ENCODE assay signal across 21 cellular contexts in genomic region chr18:32244863-32245262, GRCh38. TPM values are rescaled to one million over a fixed set of nuclear protein-coding genes. Genes with fewer than 3 reads are reported as not detected.
DNase-seq lines count a peak whose midpoint lies in the region; ATAC-seq and TF ChIP-seq lines count a peak whose summit lies in the region.
"Had no signal": no experiment of that assay in that cellular context is flagged by ENCODE, and none has a peak within 500 bp of the region (broad histone marks: within the 10 kb centered on the region; RNA-seq: fewer than 3 reads in every experiment).

No MANE protein-coding gene starts in this region.

- ATAC-seq in SK-N-SH treated with all-trans-retinoic acid at 6 μM for 48 hours: no peak
- no peak for ATAC-seq in sciatic nerve
- ATAC-seq in HG03439 (IDR thresholded peaks at IDR 0.05; ENCODE audit: unreplicated experiment): no peak
- ATAC-seq: CD8-positive, alpha-beta T cell had no signal

- H3K4me3 ChIP-seq in spleen: no peak overlapping the region
- H3K4me3 ChIP-seq: BLaER1, HAP-1 had no signal

- no peaks in the 10 kb centered on the region for H3K27me3 ChIP-seq in spleen (replicated peaks in 1 of 7)
- H3K27me3 ChIP-seq: BLaER1 had no signal

- TF ChIP-seq CTCF in spleen (IDR thresholded peaks at IDR 0.05 in 8 of 11, conservative IDR thresholded peaks at IDR 0.05 in 3 of 11): no peak

- WGBS in spleen, 5 donors: 75 to 89% (median 84%) methylated on average over 5 of the region's 5 CpGs

- H3K9me3 ChIP-seq in spleen: no peaks in the 10 kb centered on the region
- H3K9me3 ChIP-seq: BLaER1, Caco-2, HAP-1 had no signal

- H3K4me1 ChIP-seq in spleen: no peaks in the 10 kb centered on the region
- H3K4me1 ChIP-seq: BLaER1, Caco-2, HAP-1 had no signal

- no peaks in the 10 kb centered on the region for H3K36me3 ChIP-seq in spleen
- H3K36me3 ChIP-seq: BLaER1, HAP-1 had no signal

- no peak for TF ChIP-seq POLR2A in spleen (IDR thresholded peaks at IDR 0.05)

- intact Hi-C loops in sciatic nerve (cut with DNase I) (no loop called here), spleen (cut with DNase I; ENCODE audit: low total_unique reads) (no loop called here)

- in situ Hi-C loops in G401 (cut with HindIII; ENCODE audit: low sequenced_read_pairs): no loop called here

- no peak overlapping the region for H3K27ac ChIP-seq in spleen
- H3K27ac ChIP-seq: BLaER1, C4-2B had no signal

- DNase-seq in G401 (ENCODE audit: low spot score) (peak; percentile 23), NCI-H1694 (lab: John Stamatoyannopoulos, UW) (peak; percentile 43), NCI-H526 treated with DMSO at 0.1 percent for 48 hours (lab: John Stamatoyannopoulos, UW) (peak; percentile 52), NCI-H69 (lab: John Stamatoyannopoulos, UW) (no peak), sciatic nerve (ENCODE audit: low spot score) (no peak), spleen (no peak)
- DNase-seq: Caco-2; CD4-positive, CD25-positive, alpha-beta regulatory T cell; CD8-positive, alpha-beta T cell; DMS53; DMS79 treated with DMSO at 0.1 percent for 48 hours; GOT3; HFFc6 had no signal

TF ChIP-seq in SK-N-SH treated with all-trans-retinoic acid at 6 μM for 48 hours, 23 proteins besides CTCF, POLR2A, EP300 and RAD21:
- peak; percentile 79; the same call in 1 of the 2 replicates for TF ChIP-seq TCF4 (CRISPR knock-in tag; IDR thresholded peaks at IDR 0.05; ENCODE audit: borderline replicate concordance)
- TF ChIP-seq TSHZ2 (CRISPR knock-in tag; IDR thresholded peaks at IDR 0.05): no peak; the same call in 1 of the 2 replicates

RNA-seq across cellular contexts. Expression of gene MEP1B, which starts 55.0 kb away (rescaled TPM):
- total RNA-seq in G401 (2014; rRNA removed; shearing (Covaris generic)): not detected in 2 replicates
- not detected for total RNA-seq in sciatic nerve
- total RNA-seq in spleen: under 1 TPM in 2 of 7 donors, not detected in 5; 0.26 to 0.27 TPM
- polyA plus RNA-seq in spleen: not detected
- total RNA-seq: A172; B cell; Caco-2; CD8-positive, alpha-beta T cell; Daoy; HFFc6 had no signal
- polyA plus RNA-seq: CD4-positive, CD25-positive, alpha-beta regulatory T cell had no signal

Comparison
In these comparisons a context has a peak if more than half of its experiments do, and no peak if none do; other contexts are left out.
1. DNase-seq: peak in G401 (single experiment), NCI-H1694 (single experiment) and NCI-H526 treated with DMSO at 0.1 percent for 48 hours (single experiment); none in NCI-H69 (single experiment), sciatic nerve (single experiment) and spleen (single experiment).